2 cellular contexts compared by ENCODE assay signal in the genomic region with DNA sequence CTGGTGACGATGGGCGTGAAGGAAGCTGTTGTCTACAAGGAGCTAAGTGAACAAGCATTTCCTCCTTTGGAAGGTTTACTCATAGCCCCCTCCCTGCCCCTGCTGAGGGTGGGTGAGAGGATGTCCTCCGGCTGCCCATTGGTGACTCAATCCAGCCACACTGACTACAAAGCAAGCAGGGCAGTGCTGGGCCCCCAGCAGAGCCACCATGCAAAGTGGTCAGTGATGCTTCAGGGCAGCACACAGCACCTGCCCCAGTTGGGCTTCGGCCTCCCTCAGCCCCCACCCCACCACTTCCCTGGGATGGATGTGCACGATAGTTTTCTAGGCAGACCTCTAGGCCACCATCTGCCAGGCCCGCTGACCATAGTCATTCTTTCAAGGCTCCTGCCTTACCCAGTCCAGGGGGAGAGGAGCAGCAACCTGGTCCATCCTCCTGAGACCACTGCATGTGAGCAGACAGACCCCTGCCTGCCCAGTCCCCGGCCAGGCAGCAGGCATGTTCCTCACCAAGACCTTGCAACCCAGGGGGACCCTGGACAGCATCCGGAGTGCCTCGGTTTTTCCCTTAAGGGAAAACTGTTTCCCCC.
TF ChIP-seq lines count a peak whose summit lies in the region.

No MANE protein-coding gene starts in this region.

TF ChIP-seq in liver, 16 proteins besides CTCF, POLR2A, EP300 and RAD21:
- TF ChIP-seq, protein P1, sequence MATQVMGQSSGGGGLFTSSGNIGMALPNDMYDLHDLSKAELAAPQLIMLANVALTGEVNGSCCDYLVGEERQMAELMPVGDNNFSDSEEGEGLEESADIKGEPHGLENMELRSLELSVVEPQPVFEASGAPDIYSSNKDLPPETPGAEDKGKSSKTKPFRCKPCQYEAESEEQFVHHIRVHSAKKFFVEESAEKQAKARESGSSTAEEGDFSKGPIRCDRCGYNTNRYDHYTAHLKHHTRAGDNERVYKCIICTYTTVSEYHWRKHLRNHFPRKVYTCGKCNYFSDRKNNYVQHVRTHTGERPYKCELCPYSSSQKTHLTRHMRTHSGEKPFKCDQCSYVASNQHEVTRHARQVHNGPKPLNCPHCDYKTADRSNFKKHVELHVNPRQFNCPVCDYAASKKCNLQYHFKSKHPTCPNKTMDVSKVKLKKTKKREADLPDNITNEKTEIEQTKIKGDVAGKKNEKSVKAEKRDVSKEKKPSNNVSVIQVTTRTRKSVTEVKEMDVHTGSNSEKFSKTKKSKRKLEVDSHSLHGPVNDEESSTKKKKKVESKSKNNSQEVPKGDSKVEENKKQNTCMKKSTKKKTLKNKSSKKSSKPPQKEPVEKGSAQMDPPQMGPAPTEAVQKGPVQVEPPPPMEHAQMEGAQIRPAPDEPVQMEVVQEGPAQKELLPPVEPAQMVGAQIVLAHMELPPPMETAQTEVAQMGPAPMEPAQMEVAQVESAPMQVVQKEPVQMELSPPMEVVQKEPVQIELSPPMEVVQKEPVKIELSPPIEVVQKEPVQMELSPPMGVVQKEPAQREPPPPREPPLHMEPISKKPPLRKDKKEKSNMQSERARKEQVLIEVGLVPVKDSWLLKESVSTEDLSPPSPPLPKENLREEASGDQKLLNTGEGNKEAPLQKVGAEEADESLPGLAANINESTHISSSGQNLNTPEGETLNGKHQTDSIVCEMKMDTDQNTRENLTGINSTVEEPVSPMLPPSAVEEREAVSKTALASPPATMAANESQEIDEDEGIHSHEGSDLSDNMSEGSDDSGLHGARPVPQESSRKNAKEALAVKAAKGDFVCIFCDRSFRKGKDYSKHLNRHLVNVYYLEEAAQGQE (IDR thresholded peaks at IDR 0.05), result peak; percentile 36
- TF ChIP-seq JUND (IDR thresholded peaks at IDR 0.05), result no peak

TF ChIP-seq in HepG2, 621 proteins besides CTCF, POLR2A, EP300 and RAD21:
- TF ChIP-seq MATR3 (CRISPR knock-in tag; IDR thresholded peaks at IDR 0.05) (no peak), HMGA1 (CRISPR knock-in tag; conservative IDR thresholded peaks at IDR 0.05) (no peak), DNMT3B (CRISPR knock-in tag; conservative IDR thresholded peaks at IDR 0.05) (no peak), KLF12 (CRISPR knock-in tag; IDR thresholded peaks at IDR 0.05; ENCODE audit: borderline replicate concordance) (no peak), ZNF83 (CRISPR knock-in tag; IDR thresholded peaks at IDR 0.05; ENCODE audit: borderline replicate concordance) (no peak), ZNF12 (CRISPR knock-in tag; IDR thresholded peaks at IDR 0.05) (no peak), NRL (CRISPR knock-in tag; IDR thresholded peaks at IDR 0.05; ENCODE audit: borderline replicate concordance) (no peak), SIX4 (CRISPR knock-in tag; IDR thresholded peaks at IDR 0.05) (no peak)
- TF ChIP-seq, protein P2, sequence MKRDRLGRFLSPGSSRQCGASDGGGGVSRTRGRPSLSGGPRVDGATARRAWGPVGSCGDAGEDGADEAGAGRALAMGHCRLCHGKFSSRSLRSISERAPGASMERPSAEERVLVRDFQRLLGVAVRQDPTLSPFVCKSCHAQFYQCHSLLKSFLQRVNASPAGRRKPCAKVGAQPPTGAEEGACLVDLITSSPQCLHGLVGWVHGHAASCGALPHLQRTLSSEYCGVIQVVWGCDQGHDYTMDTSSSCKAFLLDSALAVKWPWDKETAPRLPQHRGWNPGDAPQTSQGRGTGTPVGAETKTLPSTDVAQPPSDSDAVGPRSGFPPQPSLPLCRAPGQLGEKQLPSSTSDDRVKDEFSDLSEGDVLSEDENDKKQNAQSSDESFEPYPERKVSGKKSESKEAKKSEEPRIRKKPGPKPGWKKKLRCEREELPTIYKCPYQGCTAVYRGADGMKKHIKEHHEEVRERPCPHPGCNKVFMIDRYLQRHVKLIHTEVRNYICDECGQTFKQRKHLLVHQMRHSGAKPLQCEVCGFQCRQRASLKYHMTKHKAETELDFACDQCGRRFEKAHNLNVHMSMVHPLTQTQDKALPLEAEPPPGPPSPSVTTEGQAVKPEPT (CRISPR knock-in tag; IDR thresholded peaks at IDR 0.05; ENCODE audit: low read depth), result no peak
